ENCODE assay signal across 12 cellular contexts in genomic region chr15:58522391-58522790, GRCh38.
DNase-seq lines count a peak whose midpoint lies in the region; ATAC-seq and TF ChIP-seq lines count a peak whose summit lies in the region.
"Had no signal": no experiment of that assay in that cellular context is flagged by ENCODE, and none has a peak within 500 bp of the region (broad histone marks: within the 10 kb centered on the region; RNA-seq: fewer than 3 reads in every experiment).

No MANE protein-coding gene starts in this region.

- H3K4me3 ChIP-seq in Panc1 (ENCODE audit: low read depth in 2 of 2, low read length in 2 of 2) (no peak overlapping the region), mesenchymal stem cell (ENCODE audit: insufficient read depth in 1 of 2, low read depth in 1 of 2, low read length in 2 of 2) (no peak overlapping the region), endodermal cell (ENCODE audit: low read length) (no peak overlapping the region)

- peak overlapping the region in 1 of 2 experiments; percentile 37 for H3K4ac ChIP-seq in mesenchymal stem cell (ENCODE audit: low read depth in 1 of 2, low read length in 2 of 2)

- no peak overlapping the region for H3K4me3 Mint-ChIP-seq in endothelial cell (ENCODE audit: unreplicated experiment)
- no peak overlapping the region for H3K4me3 Mint-ChIP-seq in endodermal cell

- H3K79me1 ChIP-seq in mesenchymal stem cell (replicated peaks; ENCODE audit: low read length, poor library complexity, severe bottlenecking): no peaks in the 10 kb centered on the region

- H2BK5ac ChIP-seq in mesenchymal stem cell (ENCODE audit: low read depth, low read length, poor library complexity, severe bottlenecking): no peak overlapping the region

- H2BK120ac ChIP-seq in mesenchymal stem cell (ENCODE audit: low read depth, low read length): no peak overlapping the region

- no peak overlapping the region for H4K8ac ChIP-seq in mesenchymal stem cell (ENCODE audit: low read length)

- 93% methylated on average over 9 of the region's 9 CpGs for WGBS in mesenchymal stem cell
- 91 to 94% methylated on average over 7 to 9 of the region's 9 CpGs for WGBS in endodermal cell (ENCODE audit: insufficient coverage in 1 of 2, insufficient read length in 1 of 2), 2 experiments

- H3K27me3 ChIP-seq in Panc1 (ENCODE audit: control insufficient read depth, insufficient read depth, low read length): no peaks in the 10 kb centered on the region; the same call in 1 of the 2 replicates
- no peaks in the 10 kb centered on the region for H3K27me3 ChIP-seq in mesenchymal stem cell (ENCODE audit: control insufficient read depth in 1 of 2, insufficient read depth in 1 of 2, low read length in 2 of 2)
- no peaks in the 10 kb centered on the region for H3K27me3 ChIP-seq in endodermal cell (ENCODE audit: control insufficient read depth, insufficient read depth, low read length, poor library complexity, severe bottlenecking)

- H3K27ac ChIP-seq in Panc1 (ENCODE audit: low read length): no peak overlapping the region
- no peak overlapping the region for H3K27ac ChIP-seq in mesenchymal stem cell (ENCODE audit: low read length, poor library complexity, severe bottlenecking)
- H3K27ac ChIP-seq in substantia nigra (ENCODE audit: low read depth, low read length, poor library complexity, severe bottlenecking): peak overlapping the region; percentile 80
- H3K27ac ChIP-seq in endodermal cell (ENCODE audit: low read depth, low read length): no peak overlapping the region
- H3K27ac ChIP-seq: parathyroid adenoma, VCaP had no signal

- peak overlapping the region; percentile 73 to 82 for H2BK12ac ChIP-seq in mesenchymal stem cell (ENCODE audit: low read length in 2 of 2)

- POLR2A ChIA-PET in Panc1 (lab: Charles Lee): no interaction called here

- BruUV-seq in Panc1 (replicated peaks; lab: Mats Ljungman, UMichigan): no TSS peak

- H3K9me3 ChIP-seq in Panc1 (ENCODE audit: control insufficient read depth, insufficient read depth, low read depth, low read length): no peaks in the 10 kb centered on the region
- no peaks in the 10 kb centered on the region for H3K9me3 ChIP-seq in mesenchymal stem cell (ENCODE audit: control insufficient read depth, low read length)
- H3K9me3 ChIP-seq in endodermal cell (ENCODE audit: control insufficient read depth, low read length): no peaks in the 10 kb centered on the region

- DNase-seq in Panc1 (ENCODE audit: low read depth, low spot score): no peak
- DNase-seq in endothelial cell (ENCODE audit: low spot score): no peak
- no peak for DNase-seq in mesenchymal stem cell
- peak in 47 of 49 donors; percentile 20 to 88 (median 64) for DNase-seq in substantia nigra (lab: John Stamatoyannopoulos, UW)
- DNase-seq in endodermal cell: no peak
- DNase-seq in stimulated activated CD8-positive, alpha-beta memory T cell treated with anti-CD3 and anti-CD28 coated beads, Interleukin-4, amount 100 ng/mL, for 48 hours: no peak
- DNase-seq: activated gamma-delta T cell treated with Interleukin-2 at 50 U/mL for 16 hours; DND-41; effector CD8-positive, alpha-beta T cell had no signal

- H3K27ac Mint-ChIP-seq in endothelial cell (ENCODE audit: unreplicated experiment): peak overlapping the region; percentile 54
- H3K27ac Mint-ChIP-seq in endodermal cell: no peak overlapping the region

- peaks cover 4% of the 10 kb centered on the region; the same call in 1 of the 2 replicates for H3K4me1 ChIP-seq in Panc1 (ENCODE audit: control insufficient read depth, insufficient read depth, low read length)
- peaks cover 29% of the 10 kb centered on the region for H3K4me1 ChIP-seq in mesenchymal stem cell (ENCODE audit: control insufficient read depth, insufficient read depth, low read depth, low read length)
- H3K4me1 ChIP-seq in endodermal cell (ENCODE audit: control insufficient read depth, insufficient read depth, low read length): peaks cover 7% of the 10 kb centered on the region
- H3K4me1 ChIP-seq: parathyroid adenoma had no signal

- TF ChIP-seq CTCF in Panc1 (IDR thresholded peaks at IDR 0.05): no peak
- TF ChIP-seq CTCF in endothelial cell (IDR thresholded peaks at IDR 0.05; ENCODE audit: unreplicated experiment): no peak
- no peak for TF ChIP-seq CTCF in endodermal cell (conservative IDR thresholded peaks at IDR 0.05)

- H3K18ac ChIP-seq in mesenchymal stem cell (ENCODE audit: low read depth in 1 of 2, low read length in 2 of 2): peak overlapping the region in 1 of 2 experiments; percentile 44

- in situ Hi-C loops in Panc1 (cut with HindIII; ENCODE audit: low pct_unique_long_range_greater_than_20kb, low sequenced_read_pairs): no loop called here

- H2AFZ ChIP-seq in mesenchymal stem cell (ENCODE audit: low read depth, low read length): no peak overlapping the region
- H2AFZ ChIP-seq: parathyroid adenoma had no signal

- H3K36me3 ChIP-seq in Panc1 (ENCODE audit: control insufficient read depth, insufficient read depth, low read length) (no peaks in the 10 kb centered on the region), mesenchymal stem cell (ENCODE audit: control insufficient read depth in 1 of 2, insufficient read depth in 2 of 2, low read depth in 1 of 2, low read length in 2 of 2) (no peaks in the 10 kb centered on the region), endodermal cell (ENCODE audit: control insufficient read depth, insufficient read depth, low read length) (no peaks in the 10 kb centered on the region)

- H3K9ac ChIP-seq in mesenchymal stem cell (ENCODE audit: low read length) (no peak overlapping the region), endodermal cell (ENCODE audit: extremely low read depth, low read length, poor library complexity, severe bottlenecking) (no peak overlapping the region)
- H3K9ac ChIP-seq: parathyroid adenoma had no signal

- no peak overlapping the region for H3K23ac ChIP-seq in mesenchymal stem cell (ENCODE audit: low read length in 2 of 2)

- H4K91ac ChIP-seq in mesenchymal stem cell (ENCODE audit: low read length): no peak overlapping the region

- H3K36me3 Mint-ChIP-seq in endothelial cell (ENCODE audit: low read depth, unreplicated experiment) (no peaks in the 10 kb centered on the region), endodermal cell (ENCODE audit: low read depth) (no peaks in the 10 kb centered on the region)

- no peaks in the 10 kb centered on the region for H3K9me3 Mint-ChIP-seq in endothelial cell (ENCODE audit: unreplicated experiment)
- no peaks in the 10 kb centered on the region for H3K9me3 Mint-ChIP-seq in endodermal cell

- H2AK5ac ChIP-seq in mesenchymal stem cell (ENCODE audit: low read length, severe bottlenecking): peak overlapping the region; percentile 77

- peak; percentile 12; the same call in 1 of the 2 replicates for ATAC-seq in Panc1
- ATAC-seq in HG02938 (IDR thresholded peaks at IDR 0.05; ENCODE audit: unreplicated experiment): no peak

- peaks cover 6% of the 10 kb centered on the region for H3K27me3 Mint-ChIP-seq in endothelial cell (ENCODE audit: unreplicated experiment)
- H3K27me3 Mint-ChIP-seq in endodermal cell (ENCODE audit: insufficient read depth): no peaks in the 10 kb centered on the region

- intact Hi-C loops in Panc1 (cut with micrococcal nuclease; ENCODE audit: unreplicated experiment): no loop called here

- no peak overlapping the region for H3K14ac ChIP-seq in mesenchymal stem cell (ENCODE audit: low read length in 2 of 2)

- H3K4me2 ChIP-seq in mesenchymal stem cell (ENCODE audit: low read length, poor library complexity, severe bottlenecking): no peak overlapping the region

- H2BK15ac ChIP-seq in mesenchymal stem cell (ENCODE audit: low read depth, poor library complexity, severe bottlenecking): no peak overlapping the region

- CTCF ChIA-PET in Panc1 (lab: Charles Lee): no interaction called here

- H3K4me1 Mint-ChIP-seq in endothelial cell (ENCODE audit: unreplicated experiment) (peaks cover 38% of the 10 kb centered on the region), endodermal cell (peaks cover 26% of the 10 kb centered on the region)

Comparison
In these comparisons a context has a peak if more than half of its experiments do, and no peak if none do; other contexts are left out.
1. DNase-seq: peak in substantia nigra (47 of 49); none in Panc1 (single experiment), endothelial cell (single experiment), mesenchymal stem cell (single experiment), endodermal cell (single experiment) and stimulated activated CD8-positive, alpha-beta memory T cell treated with anti-CD3 and anti-CD28 coated beads, Interleukin-4, amount 100 ng/mL, for 48 hours (single experiment).